ENCODE assay signal across 1 cellular context in the genomic region with DNA sequence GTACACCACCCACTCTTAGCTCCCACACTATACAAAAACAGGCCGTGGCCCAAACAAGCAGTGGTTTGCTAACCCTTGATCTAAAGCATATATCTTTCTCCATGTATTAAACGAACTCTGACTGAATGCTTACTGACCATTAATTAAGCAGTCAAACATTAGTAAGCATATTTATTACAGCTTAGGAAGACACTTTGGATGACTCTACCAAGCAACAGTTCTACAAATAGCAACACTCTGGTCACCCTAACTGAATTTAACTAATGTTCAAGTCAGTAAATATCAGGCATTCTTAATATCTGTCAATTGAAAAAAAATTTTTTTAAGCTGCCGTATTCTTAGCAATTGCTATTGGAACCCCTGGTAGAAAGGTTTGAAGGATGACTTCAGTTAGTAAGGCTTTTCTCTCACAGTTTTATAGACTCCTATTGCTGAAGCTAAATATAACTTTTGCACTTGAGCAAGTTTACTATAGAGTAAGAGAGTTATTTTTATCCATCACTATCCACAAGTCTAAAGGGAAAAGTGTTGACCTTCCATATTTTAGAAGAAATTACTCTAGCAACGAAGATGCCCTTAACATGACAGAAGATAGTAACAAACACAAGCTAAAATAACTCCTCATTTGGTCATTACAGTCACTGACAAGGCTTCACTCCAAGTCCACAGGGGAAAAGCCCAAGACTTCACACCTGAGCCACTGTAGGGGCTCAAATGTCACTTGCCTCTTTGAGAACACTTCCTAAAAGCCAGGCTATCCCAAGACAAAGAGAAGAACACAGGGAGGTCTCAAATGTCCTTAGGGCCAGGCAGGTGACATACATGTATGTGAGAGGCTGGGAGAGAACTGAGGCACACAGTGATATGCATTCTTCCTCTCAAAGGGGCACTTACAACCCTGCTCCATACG.
TF ChIP-seq lines count a peak whose summit lies in the region.

No MANE protein-coding gene starts in this region.

TF ChIP-seq in K562, 482 proteins besides CTCF, POLR2A, EP300 and RAD21:
- no peak for TF ChIP-seq XRCC4 (IDR thresholded peaks at IDR 0.05; ENCODE audit: extremely low read depth, insufficient read depth, insufficient read length)
- peak; percentile 20 for TF ChIP-seq CCNT2 (IDR thresholded peaks at IDR 0.05; ENCODE audit: borderline replicate concordance, extremely low read depth, insufficient read length, low read depth, low read length)
- no peak for TF ChIP-seq HDAC6 (IDR thresholded peaks at IDR 0.05; ENCODE audit: low read depth, low read length)
- TF ChIP-seq, protein P1, sequence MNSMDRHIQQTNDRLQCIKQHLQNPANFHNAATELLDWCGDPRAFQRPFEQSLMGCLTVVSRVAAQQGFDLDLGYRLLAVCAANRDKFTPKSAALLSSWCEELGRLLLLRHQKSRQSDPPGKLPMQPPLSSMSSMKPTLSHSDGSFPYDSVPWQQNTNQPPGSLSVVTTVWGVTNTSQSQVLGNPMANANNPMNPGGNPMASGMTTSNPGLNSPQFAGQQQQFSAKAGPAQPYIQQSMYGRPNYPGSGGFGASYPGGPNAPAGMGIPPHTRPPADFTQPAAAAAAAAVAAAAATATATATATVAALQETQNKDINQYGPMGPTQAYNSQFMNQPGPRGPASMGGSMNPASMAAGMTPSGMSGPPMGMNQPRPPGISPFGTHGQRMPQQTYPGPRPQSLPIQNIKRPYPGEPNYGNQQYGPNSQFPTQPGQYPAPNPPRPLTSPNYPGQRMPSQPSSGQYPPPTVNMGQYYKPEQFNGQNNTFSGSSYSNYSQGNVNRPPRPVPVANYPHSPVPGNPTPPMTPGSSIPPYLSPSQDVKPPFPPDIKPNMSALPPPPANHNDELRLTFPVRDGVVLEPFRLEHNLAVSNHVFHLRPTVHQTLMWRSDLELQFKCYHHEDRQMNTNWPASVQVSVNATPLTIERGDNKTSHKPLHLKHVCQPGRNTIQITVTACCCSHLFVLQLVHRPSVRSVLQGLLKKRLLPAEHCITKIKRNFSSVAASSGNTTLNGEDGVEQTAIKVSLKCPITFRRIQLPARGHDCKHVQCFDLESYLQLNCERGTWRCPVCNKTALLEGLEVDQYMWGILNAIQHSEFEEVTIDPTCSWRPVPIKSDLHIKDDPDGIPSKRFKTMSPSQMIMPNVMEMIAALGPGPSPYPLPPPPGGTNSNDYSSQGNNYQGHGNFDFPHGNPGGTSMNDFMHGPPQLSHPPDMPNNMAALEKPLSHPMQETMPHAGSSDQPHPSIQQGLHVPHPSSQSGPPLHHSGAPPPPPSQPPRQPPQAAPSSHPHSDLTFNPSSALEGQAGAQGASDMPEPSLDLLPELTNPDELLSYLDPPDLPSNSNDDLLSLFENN (IDR thresholded peaks at IDR 0.05; ENCODE audit: low read depth in 2 of 2, low read length in 2 of 2): no peak
- no peak for TF ChIP-seq ZNF431 (CRISPR knock-in tag; IDR thresholded peaks at IDR 0.05)
- TF ChIP-seq ZNF263 (CRISPR knock-in tag; IDR thresholded peaks at IDR 0.05; ENCODE audit: borderline replicate concordance): no peak
- TF ChIP-seq ZNF184 (CRISPR knock-in tag; IDR thresholded peaks at IDR 0.05): no peak
- TF ChIP-seq ZNF140 (CRISPR knock-in tag; IDR thresholded peaks at IDR 0.05): no peak
- TF ChIP-seq RBM22 (IDR thresholded peaks at IDR 0.05; ENCODE audit: low read depth, low read length, poor library complexity, severe bottlenecking): peak; percentile 6
- TF ChIP-seq, protein P2, sequence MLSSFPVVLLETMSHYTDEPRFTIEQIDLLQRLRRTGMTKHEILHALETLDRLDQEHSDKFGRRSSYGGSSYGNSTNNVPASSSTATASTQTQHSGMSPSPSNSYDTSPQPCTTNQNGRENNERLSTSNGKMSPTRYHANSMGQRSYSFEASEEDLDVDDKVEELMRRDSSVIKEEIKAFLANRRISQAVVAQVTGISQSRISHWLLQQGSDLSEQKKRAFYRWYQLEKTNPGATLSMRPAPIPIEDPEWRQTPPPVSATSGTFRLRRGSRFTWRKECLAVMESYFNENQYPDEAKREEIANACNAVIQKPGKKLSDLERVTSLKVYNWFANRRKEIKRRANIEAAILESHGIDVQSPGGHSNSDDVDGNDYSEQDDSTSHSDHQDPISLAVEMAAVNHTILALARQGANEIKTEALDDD (IDR thresholded peaks at IDR 0.05): no peak
- no peak for TF ChIP-seq ZSCAN32 (CRISPR knock-in tag; IDR thresholded peaks at IDR 0.05)
- TF ChIP-seq, protein P3, sequence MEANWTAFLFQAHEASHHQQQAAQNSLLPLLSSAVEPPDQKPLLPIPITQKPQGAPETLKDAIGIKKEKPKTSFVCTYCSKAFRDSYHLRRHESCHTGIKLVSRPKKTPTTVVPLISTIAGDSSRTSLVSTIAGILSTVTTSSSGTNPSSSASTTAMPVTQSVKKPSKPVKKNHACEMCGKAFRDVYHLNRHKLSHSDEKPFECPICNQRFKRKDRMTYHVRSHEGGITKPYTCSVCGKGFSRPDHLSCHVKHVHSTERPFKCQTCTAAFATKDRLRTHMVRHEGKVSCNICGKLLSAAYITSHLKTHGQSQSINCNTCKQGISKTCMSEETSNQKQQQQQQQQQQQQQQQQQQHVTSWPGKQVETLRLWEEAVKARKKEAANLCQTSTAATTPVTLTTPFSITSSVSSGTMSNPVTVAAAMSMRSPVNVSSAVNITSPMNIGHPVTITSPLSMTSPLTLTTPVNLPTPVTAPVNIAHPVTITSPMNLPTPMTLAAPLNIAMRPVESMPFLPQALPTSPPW (CRISPR knock-in tag; IDR thresholded peaks at IDR 0.05): no peak
TF ChIP-seq in K562: peak in this region for 2.
